Comparison of ENCODE assay signal across 8 cellular contexts in genomic region chr15:70323111-70323851, GRCh38.
DNase-seq lines count a peak whose midpoint lies in the region; ATAC-seq and TF ChIP-seq lines count a peak whose summit lies in the region.

No MANE protein-coding gene starts in this region.

- peaks cover 4% of the 10 kb centered on the region for H3K27me3 Mint-ChIP-seq in activated CD4-positive, alpha-beta T cell treated with anti-CD3 and anti-CD28 coated beads for 36 hours
- peaks cover 31% of the 10 kb centered on the region for H3K27me3 Mint-ChIP-seq in activated CD4-positive, alpha-beta T cell treated with anti-CD3 and anti-CD28 coated beads, Interleukin-2, amount 10 ng/mL, durations not matched to agents 24 days and 14 days

- intact Hi-C loops in Panc1 (cut with micrococcal nuclease; ENCODE audit: unreplicated experiment) (no loop called here), left ventricle myocardium inferior (cut with micrococcal nuclease) (no loop called here)
- intact Hi-C loops in activated CD4-positive, alpha-beta T cell treated with anti-CD3 and anti-CD28 coated beads for 36 hours (cut with DNase I, micrococcal nuclease), result no loop called here
- intact Hi-C loops in activated CD4-positive, alpha-beta T cell treated with anti-CD3 and anti-CD28 coated beads, Interleukin-2, amount 10 ng/mL, durations not matched to agents 24 days and 14 days (cut with micrococcal nuclease), result no loop called here

- H3K9me3 ChIP-seq in GM23248 (ENCODE audit: low read depth) (no peaks in the 10 kb centered on the region), Panc1 (ENCODE audit: control insufficient read depth, insufficient read depth, low read depth, low read length) (no peaks in the 10 kb centered on the region), left ventricle myocardium inferior (replicated peaks) (no peaks in the 10 kb centered on the region)

- H3K9me2 ChIP-seq in GM23248 (ENCODE audit: insufficient read depth), result no peaks in the 10 kb centered on the region

- CTCF ChIA-PET in Panc1 (lab: Charles Lee), result interaction anchor here (0.6 kb wide), 1 partner anchor 28 kb away, joined by 4 read pairs; no protein-coding TSS in a partner anchor
- CTCF ChIA-PET in activated CD4-positive, alpha-beta T cell treated with anti-CD3 and anti-CD28 coated beads for 36 hours (lab: Charles Lee), result no interaction called here

- peak; percentile 73 for DNase-seq in GM23248
- no peak for DNase-seq in Panc1 (ENCODE audit: low read depth, low spot score)
- DNase-seq in left ventricle myocardium inferior, result peak; percentile 53
- DNase-seq in activated CD4-positive, alpha-beta T cell treated with anti-CD3 and anti-CD28 coated beads for 36 hours, result no peak
- DNase-seq in activated CD4-positive, alpha-beta T cell treated with anti-CD3 and anti-CD28 coated beads, Interleukin-2, amount 10 ng/mL, durations not matched to agents 24 days and 14 days, result no peak

- H3K4me3 Mint-ChIP-seq in activated CD4-positive, alpha-beta T cell treated with anti-CD3 and anti-CD28 coated beads for 36 hours, result no peak overlapping the region
- H3K4me3 Mint-ChIP-seq in activated CD4-positive, alpha-beta T cell treated with anti-CD3 and anti-CD28 coated beads, Interleukin-2, amount 10 ng/mL, durations not matched to agents 24 days and 14 days, result no peak overlapping the region

- no peaks in the 10 kb centered on the region for H3K79me2 ChIP-seq in GM23248 (ENCODE audit: insufficient read depth)

- POLR2A ChIA-PET in Panc1 (lab: Charles Lee), result no interaction called here
- POLR2A ChIA-PET in activated CD4-positive, alpha-beta T cell treated with anti-CD3 and anti-CD28 coated beads for 36 hours (lab: Charles Lee), result no interaction called here

- no TSS peak for BruUV-seq in Panc1 (replicated peaks; lab: Mats Ljungman, UMichigan)

- peak overlapping the region; percentile 37 for H3K27ac ChIP-seq in GM23248
- H3K27ac ChIP-seq in Panc1 (ENCODE audit: low read length), result peak overlapping the region; percentile 63
- H3K27ac ChIP-seq in left ventricle myocardium inferior (replicated peaks), result peak overlapping the region; percentile 40
- peak overlapping the region in 13 of 21 experiments; percentile 11 to 77 (median 49) for H3K27ac ChIP-seq in skin epidermis

- in situ Hi-C loops in GM23248 (cut with MboI) (no loop called here), Panc1 (cut with HindIII; ENCODE audit: low pct_unique_long_range_greater_than_20kb, low sequenced_read_pairs) (no loop called here)

- TF ChIP-seq CTCF in Panc1 (IDR thresholded peaks at IDR 0.05) (no peak), left ventricle myocardium inferior (IDR thresholded peaks at IDR 0.05; ENCODE audit: borderline replicate concordance) (no peak)

- H3K4me1 Mint-ChIP-seq in activated CD4-positive, alpha-beta T cell treated with anti-CD3 and anti-CD28 coated beads for 36 hours, result no peaks in the 10 kb centered on the region
- peaks cover 3% of the 10 kb centered on the region for H3K4me1 Mint-ChIP-seq in activated CD4-positive, alpha-beta T cell treated with anti-CD3 and anti-CD28 coated beads, Interleukin-2, amount 10 ng/mL, durations not matched to agents 24 days and 14 days

- H3K4me1 ChIP-seq in GM23248 (ENCODE audit: insufficient read depth) (peaks cover 57% of the 10 kb centered on the region), Panc1 (ENCODE audit: control insufficient read depth, insufficient read depth, low read length) (peaks cover 23% of the 10 kb centered on the region), left ventricle myocardium inferior (peaks cover 48% of the 10 kb centered on the region)

- H3K9me3 Mint-ChIP-seq in activated CD4-positive, alpha-beta T cell treated with anti-CD3 and anti-CD28 coated beads for 36 hours (ENCODE audit: low read depth), result no peaks in the 10 kb centered on the region
- H3K9me3 Mint-ChIP-seq in activated CD4-positive, alpha-beta T cell treated with anti-CD3 and anti-CD28 coated beads, Interleukin-2, amount 10 ng/mL, durations not matched to agents 24 days and 14 days, result no peaks in the 10 kb centered on the region

- no peaks in the 10 kb centered on the region for H3K36me3 ChIP-seq in GM23248 (ENCODE audit: low read depth)
- no peaks in the 10 kb centered on the region for H3K36me3 ChIP-seq in Panc1 (ENCODE audit: control insufficient read depth, insufficient read depth, low read length)
- no peaks in the 10 kb centered on the region for H3K36me3 ChIP-seq in left ventricle myocardium inferior

- peaks cover 56% of the 10 kb centered on the region for H3F3A ChIP-seq in GM23248 (ENCODE audit: insufficient read depth)

- H4K20me1 ChIP-seq in GM23248 (ENCODE audit: insufficient read depth), result no peaks in the 10 kb centered on the region

- H3K27me3 ChIP-seq in GM23248 (replicated peaks; ENCODE audit: insufficient read depth) (no peaks in the 10 kb centered on the region), Panc1 (ENCODE audit: control insufficient read depth, insufficient read depth, low read length) (no peaks in the 10 kb centered on the region), left ventricle myocardium inferior (ENCODE audit: low read depth) (peaks cover 9% of the 10 kb centered on the region)

- WGBS in GM23248 (ENCODE audit: low coverage in 1 of 2, low lambda C conversion rate in 2 of 2, missing lambda C conversion rate in 2 of 2), 2 experiments, result 23 to 29% methylated on average over 11 of the region's 11 CpGs

- ATAC-seq in Panc1 (no peak), GM19328 (IDR thresholded peaks at IDR 0.05; ENCODE audit: unreplicated experiment) (no peak), HG03342 (IDR thresholded peaks at IDR 0.05; ENCODE audit: unreplicated experiment) (no peak)
- no peak for ATAC-seq in activated CD4-positive, alpha-beta T cell treated with anti-CD3 and anti-CD28 coated beads for 36 hours

- peak overlapping the region; percentile 4; the same call in 1 of the 2 replicates for H3K9ac ChIP-seq in GM23248

- H3K4me3 ChIP-seq in GM23248 (0 out of 2 replicates have a peak overlapping the region, but pooled peaks have one; percentile 4), Panc1 (ENCODE audit: low read depth in 2 of 2, low read length in 2 of 2) (no peak overlapping the region), left ventricle myocardium inferior (no peak overlapping the region), skin epidermis (no peak overlapping the region)

- H2AFZ ChIP-seq in GM23248, result peak overlapping the region; percentile 51

- no peak overlapping the region for H3K27ac Mint-ChIP-seq in activated CD4-positive, alpha-beta T cell treated with anti-CD3 and anti-CD28 coated beads for 36 hours
- H3K27ac Mint-ChIP-seq in activated CD4-positive, alpha-beta T cell treated with anti-CD3 and anti-CD28 coated beads, Interleukin-2, amount 10 ng/mL, durations not matched to agents 24 days and 14 days, result no peak overlapping the region

- H3K36me3 Mint-ChIP-seq in activated CD4-positive, alpha-beta T cell treated with anti-CD3 and anti-CD28 coated beads for 36 hours (ENCODE audit: low read depth), result no peaks in the 10 kb centered on the region
- H3K36me3 Mint-ChIP-seq in activated CD4-positive, alpha-beta T cell treated with anti-CD3 and anti-CD28 coated beads, Interleukin-2, amount 10 ng/mL, durations not matched to agents 24 days and 14 days (ENCODE audit: low read depth), result no peaks in the 10 kb centered on the region

- H3K4me2 ChIP-seq in GM23248 (ENCODE audit: unreplicated experiment), result peak overlapping the region; percentile 48

Comparison
In these comparisons a context has a peak if more than half of its experiments do, and no peak if none do; other contexts are left out.
1. DNase-seq: peak in GM23248 (single experiment) and left ventricle myocardium inferior (single experiment); none in Panc1 (single experiment), activated CD4-positive, alpha-beta T cell treated with anti-CD3 and anti-CD28 coated beads for 36 hours (single experiment) and activated CD4-positive, alpha-beta T cell treated with anti-CD3 and anti-CD28 coated beads, Interleukin-2, amount 10 ng/mL, durations not matched to agents 24 days and 14 days (single experiment).
2. Peak in every context shown above with its lines, with median percentiles within 50 percentile points of each other: H3K27ac ChIP-seq.